17 cellular contexts compared by ENCODE assay signal in the genomic region with DNA sequence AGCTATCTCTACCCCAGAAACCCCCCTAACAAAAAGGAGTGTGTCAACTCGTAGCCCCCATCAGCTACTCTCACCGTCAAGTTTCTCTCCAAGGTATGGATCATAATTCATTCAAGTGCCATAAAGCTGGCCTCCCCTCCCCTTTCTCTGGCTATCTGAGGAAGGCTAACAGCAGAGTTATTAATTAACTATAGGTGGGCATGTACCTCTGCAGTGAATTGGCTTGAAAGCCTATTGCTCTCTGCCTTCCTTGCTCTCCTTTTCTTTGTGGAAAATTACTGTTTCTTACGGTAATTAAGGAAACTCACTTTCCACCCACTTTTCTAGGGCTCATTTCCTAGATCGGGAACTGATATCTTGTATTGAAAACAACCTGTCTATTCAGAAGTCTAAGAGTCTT. TPM values are rescaled to one million over a fixed set of nuclear protein-coding genes. Genes with fewer than 3 reads are reported as not detected.
DNase-seq lines count a peak whose midpoint lies in the region; ATAC-seq and TF ChIP-seq lines count a peak whose summit lies in the region.
"Had no signal": no experiment of that assay in that cellular context is flagged by ENCODE, and none has a peak within 500 bp of the region (broad histone marks: within the 10 kb centered on the region; RNA-seq: fewer than 3 reads in every experiment).

No MANE protein-coding gene starts in this region.

- H3K27ac ChIP-seq in left ventricle myocardium inferior (replicated peaks) (peak overlapping the region; percentile 71), duodenal mucosa (ENCODE audit: low read depth, low read length) (peak overlapping the region; percentile 46), mucosa of rectum (ENCODE audit: low read depth in 2 of 2, low read length in 2 of 2) (peak overlapping the region; percentile 49 to 61), uterus (peak overlapping the region; percentile 64 to 66)

- DNase-seq in left ventricle myocardium inferior (no peak), cardiac septum (ENCODE audit: low spot score) (no peak), uterus (no peak)
- DNase-seq: ACHN; activated CD8-positive, alpha-beta T cell treated with anti-CD3 and anti-CD28 coated beads, Interleukin-2, amount 10 ng/mL, durations not matched to agents 7 days and 5 days; CD8-positive, alpha-beta T cell; glutamatergic neuron; NCI-H2171; NCI-H774; RPMI8226; spleen had no signal

- intact Hi-C loops in left ventricle myocardium inferior (cut with micrococcal nuclease), result loop anchor here (5.0 kb wide), 2 partner anchors 36 to 51 kb away; a partner anchor contains a TSS
- intact Hi-C loops in cardiac septum (cut with DNase I), result loop anchor here (1.0 kb wide), 2 partner anchors 39 to 54 kb away; no protein-coding TSS in a partner anchor
- intact Hi-C loops in uterus (cut with DNase I; ENCODE audit: low total_unique reads), result loop anchor here (2.0 kb wide), 1 partner anchor 39 kb away; a partner anchor contains a TSS

- no peak overlapping the region for H3K4me3 ChIP-seq in left ventricle myocardium inferior
- H3K4me3 ChIP-seq in duodenal mucosa (ENCODE audit: low read depth in 1 of 2, low read length in 2 of 2), result peak overlapping the region; percentile 26 to 35
- no peak overlapping the region for H3K4me3 ChIP-seq in mucosa of rectum (ENCODE audit: low read length in 2 of 2)
- H3K4me3 ChIP-seq in uterus, result no peak overlapping the region
- H3K4me3 ChIP-seq: spleen had no signal

- peaks cover 34% of the 10 kb centered on the region for H3K4me1 ChIP-seq in left ventricle myocardium inferior
- peaks cover 10 to 39% of the 10 kb centered on the region in 2 donors for H3K4me1 ChIP-seq in duodenal mucosa (ENCODE audit: control insufficient read depth in 1 of 2, insufficient read depth in 2 of 2, low read length in 2 of 2)
- H3K4me1 ChIP-seq in mucosa of rectum (ENCODE audit: control insufficient read depth in 2 of 2, insufficient read depth in 2 of 2, low read length in 2 of 2), result peaks cover 0 to 7% of the 10 kb centered on the region in 2 donors
- peaks cover 0 to 16% of the 10 kb centered on the region in 2 donors for H3K4me1 ChIP-seq in uterus

- H3K9ac ChIP-seq in duodenal mucosa (ENCODE audit: low read depth in 1 of 2, low read length in 2 of 2) (peak overlapping the region; percentile 14 to 27), mucosa of rectum (ENCODE audit: low read depth in 1 of 2, low read length in 2 of 2) (peak overlapping the region in 1 of 2 donors; percentile 34)

- TF ChIP-seq POLR2A in uterus (IDR thresholded peaks at IDR 0.05), result no peak

- H3K27me3 ChIP-seq in left ventricle myocardium inferior (ENCODE audit: low read depth) (no peaks in the 10 kb centered on the region), duodenal mucosa (ENCODE audit: control insufficient read depth in 1 of 2, insufficient read depth in 2 of 2, low read length in 2 of 2) (no peaks in the 10 kb centered on the region), mucosa of rectum (ENCODE audit: control insufficient read depth in 2 of 2, insufficient read depth in 2 of 2, low read length in 2 of 2) (no peaks in the 10 kb centered on the region), uterus (no peaks in the 10 kb centered on the region)
- H3K27me3 ChIP-seq: spleen had no signal

- no peaks in the 10 kb centered on the region for H3K9me3 ChIP-seq in left ventricle myocardium inferior (replicated peaks)
- H3K9me3 ChIP-seq in duodenal mucosa (ENCODE audit: control insufficient read depth in 1 of 2, low read length in 2 of 2), result no peaks in the 10 kb centered on the region
- H3K9me3 ChIP-seq in mucosa of rectum (ENCODE audit: control insufficient read depth in 2 of 2, low read length in 2 of 2), result no peaks in the 10 kb centered on the region
- H3K9me3 ChIP-seq in uterus, result no peaks in the 10 kb centered on the region
- H3K9me3 ChIP-seq: spleen had no signal

- ATAC-seq in HG03196 (IDR thresholded peaks at IDR 0.05; ENCODE audit: unreplicated experiment) (no peak), HG03175 (IDR thresholded peaks at IDR 0.05; ENCODE audit: unreplicated experiment) (no peak), HG03565 (IDR thresholded peaks at IDR 0.05; ENCODE audit: unreplicated experiment) (no peak)
- ATAC-seq: activated CD8-positive, alpha-beta T cell treated with anti-CD3 and anti-CD28 coated beads, Interleukin-2, amount 10 ng/mL, durations not matched to agents 7 days and 5 days; CD8-positive, alpha-beta T cell; stimulated activated memory B cell treated with anti-CD40 and anti-IgM and Interleukin-4, amounts not matched to agents 10 μg/mL and 1 μg/mL and 100 μg/mL, for 72 hours had no signal

- H3K36me3 ChIP-seq in left ventricle myocardium inferior, result peaks cover 4% of the 10 kb centered on the region
- H3K36me3 ChIP-seq in duodenal mucosa (ENCODE audit: control insufficient read depth in 1 of 2, insufficient read depth in 2 of 2, low read length in 2 of 2), result peaks cover 4 to 24% of the 10 kb centered on the region in 2 donors
- H3K36me3 ChIP-seq in mucosa of rectum (ENCODE audit: control insufficient read depth in 2 of 2, insufficient read depth in 2 of 2, low read length in 2 of 2), result peaks cover 1 to 13% of the 10 kb centered on the region in 2 donors
- H3K36me3 ChIP-seq in uterus, result no peaks in the 10 kb centered on the region

- TF ChIP-seq CTCF in left ventricle myocardium inferior (IDR thresholded peaks at IDR 0.05; ENCODE audit: borderline replicate concordance) (no peak), uterus (IDR thresholded peaks at IDR 0.05) (no peak)

RNA-seq across cellular contexts. Expression of a gene that starts 14.1 kb away (rescaled TPM):
- total RNA-seq in left ventricle myocardium inferior, result 3.8 TPM
- 3.5 TPM for total RNA-seq in cardiac septum
- total RNA-seq in uterus, result 10 to 100 TPM in 2 of 4 donors, 1 to 10 TPM in 2; 3.3 to 13.5 (median 7.6) TPM

RNA-seq across cellular contexts. Expression of a gene that starts 38.8 kb away (rescaled TPM):
- total RNA-seq in left ventricle myocardium inferior (11.3 TPM), cardiac septum (3.6 TPM), uterus (10 to 100 TPM in 3 of 4 donors, 1 to 10 TPM in 1; 9.7 to 65.3 (median 33.2) TPM)

RNA-seq across cellular contexts. Expression of a gene that starts 57.7 kb away (rescaled TPM):
- total RNA-seq in left ventricle myocardium inferior (40.6 TPM), cardiac septum (46.2 TPM), uterus (100 to 1,000 TPM in 1 of 4 donors, 10 to 100 TPM in 3; 16.1 to 108 (median 56.8) TPM)

Comparison
In these comparisons a context has a peak if more than half of its experiments do, and no peak if none do; other contexts are left out.
1. H3K4me3 ChIP-seq: peak in duodenal mucosa (2 of 2); none in left ventricle myocardium inferior (single experiment), mucosa of rectum (0 of 2) and uterus (0 of 2).
2. Peak in every context shown above with its lines, with median percentiles within 50 percentile points of each other: H3K27ac ChIP-seq.